ENCODE assay signal across 1 cellular context in genomic region chr2:85438291-85439110, GRCh38.
A peak's percentile ranks its signal among the peaks of the same experiment; 100 is the strongest.
TF ChIP-seq lines count a peak whose summit lies in the region.

No MANE protein-coding gene starts in this region.

TF ChIP-seq in HepG2, 621 proteins besides CTCF, POLR2A, EP300 and RAD21 (continued from another document):
- no peak for TF ChIP-seq ZNF777 (CRISPR knock-in tag; IDR thresholded peaks at IDR 0.05)
- no peak for TF ChIP-seq KDM5A (IDR thresholded peaks at IDR 0.05; ENCODE audit: borderline replicate concordance, low read length)
- no peak for TF ChIP-seq ZNF720 (CRISPR knock-in tag; IDR thresholded peaks at IDR 0.05)
- TF ChIP-seq ZNF280B (CRISPR knock-in tag; IDR thresholded peaks at IDR 0.05; ENCODE audit: borderline replicate concordance): no peak
- no peak for TF ChIP-seq TERF1 (CRISPR knock-in tag; IDR thresholded peaks at IDR 0.05)
- TF ChIP-seq HNF1B (CRISPR knock-in tag; IDR thresholded peaks at IDR 0.05): 0 out of 2 replicates have a peak, but pooled peaks have one; percentile 31
- no peak for TF ChIP-seq NFKB2 (CRISPR knock-in tag; IDR thresholded peaks at IDR 0.05; ENCODE audit: borderline replicate concordance)
- no peak for TF ChIP-seq NR2F1 (CRISPR knock-in tag; IDR thresholded peaks at IDR 0.05)
- TF ChIP-seq GLMP (CRISPR knock-in tag; IDR thresholded peaks at IDR 0.05; ENCODE audit: borderline replicate concordance): no peak
- no peak for TF ChIP-seq XRCC5 (optimal IDR thresholded peaks at IDR 0.05; ENCODE audit: low read length)
- TF ChIP-seq ZNF468 (CRISPR knock-in tag; IDR thresholded peaks at IDR 0.05): no peak
- TF ChIP-seq STAG1 (CRISPR knock-in tag; IDR thresholded peaks at IDR 0.05): peak; percentile 44
- TF ChIP-seq ZNF879 (CRISPR knock-in tag; IDR thresholded peaks at IDR 0.05): no peak
- peak; percentile 56; the same call in 1 of the 2 replicates for TF ChIP-seq TGIF2 (CRISPR knock-in tag; IDR thresholded peaks at IDR 0.05)
- no peak for TF ChIP-seq SALL1 (CRISPR knock-in tag; IDR thresholded peaks at IDR 0.05)
